Comparison of ENCODE assay signal across 10 cellular contexts in genomic region chr10:52755297-52756062, GRCh38. TPM values are rescaled to one million over a fixed set of nuclear protein-coding genes. Genes with fewer than 3 reads are reported as not detected.
A peak's percentile ranks its signal among the peaks of the same experiment; 100 is the strongest.
DNase-seq lines count a peak whose midpoint lies in the region; FAIRE-seq and TF ChIP-seq lines count a peak whose summit lies in the region.
"Had no signal": no experiment of that assay in that cellular context is flagged by ENCODE, and none has a peak within 500 bp of the region (broad histone marks: within the 10 kb centered on the region; RNA-seq: fewer than 3 reads in every experiment).

No MANE protein-coding gene starts in this region.

- no peak overlapping the region for H2BK20ac ChIP-seq in H9 (ENCODE audit: low read depth, low read length, poor library complexity, severe bottlenecking)

- no peak overlapping the region for H3K4me3 Mint-ChIP-seq in H9

- H3K56ac ChIP-seq in H9 (ENCODE audit: insufficient read length, low read depth, low read length): no peak overlapping the region

- no peaks in the 10 kb centered on the region for H3K9me3 ChIP-seq in H9 (ENCODE audit: control insufficient read depth, low read depth, low read length)

- no peak overlapping the region for H4K8ac ChIP-seq in H9 (replicated peaks; ENCODE audit: insufficient read length, low read depth, low read length)

- H3K36me3 ChIP-seq in bronchial epithelial cell (ENCODE audit: control insufficient read depth, insufficient read depth, low read length): no peaks in the 10 kb centered on the region

- no peaks in the 10 kb centered on the region for H3K79me1 ChIP-seq in H9 (ENCODE audit: insufficient read depth, low read depth, low read length, poor library complexity, severe bottlenecking)

- no peak overlapping the region for H3K9ac ChIP-seq in H9 (ENCODE audit: extremely low read depth, insufficient read length, low read length)

- no peak for FAIRE-seq in bronchial epithelial cell (lab: Jason Lieb, UNC)

- H3K4me2 ChIP-seq in H9 (ENCODE audit: insufficient read depth, insufficient read length, low read length): no peak overlapping the region

- H2BK12ac ChIP-seq in H9 (ENCODE audit: insufficient read length, low read depth, low read length): no peak overlapping the region

- no peak overlapping the region for H3K4me3 ChIP-seq in bronchial epithelial cell (ENCODE audit: low read depth, low read length)

- no peak overlapping the region for H2BK120ac ChIP-seq in H9 (ENCODE audit: low read depth, low read length, poor library complexity, severe bottlenecking)

- no peaks in the 10 kb centered on the region for H3K23me2 ChIP-seq in H9 (ENCODE audit: insufficient read length, low read depth, low read length, poor library complexity, severe bottlenecking)

- H2AFZ ChIP-seq in H9 (ENCODE audit: low read length): no peak overlapping the region

- H3K14ac ChIP-seq in H9 (ENCODE audit: insufficient read depth, low read length): no peak overlapping the region

- H3K36me3 Mint-ChIP-seq in H9 (ENCODE audit: insufficient read depth in 1 of 3, low read depth in 3 of 3): no peaks in the 10 kb centered on the region; a peak in 1 of 7 replicates

- no peak overlapping the region for H3K18ac ChIP-seq in H9 (ENCODE audit: insufficient read length, low read depth, low read length)

- H4K91ac ChIP-seq in H9 (ENCODE audit: insufficient read length, low read depth, low read length): no peak overlapping the region

- WGBS in H9 (ENCODE audit: extremely low coverage, insufficient read length, low lambda C conversion rate): no CpG with 5 or more reads among the region's 5 CpGs

- H4K5ac ChIP-seq in H9 (ENCODE audit: insufficient read length, low read depth, low read length): no peak overlapping the region

- H2BK15ac ChIP-seq in H9 (ENCODE audit: low read depth, low read length): no peak overlapping the region

- TF ChIP-seq CTCF in bronchial epithelial cell (IDR thresholded peaks at IDR 0.05; ENCODE audit: insufficient read depth, low read length, severe bottlenecking): no peak
- TF ChIP-seq CTCF in H9 (conservative IDR thresholded peaks at IDR 0.05): no peak

- peak overlapping the region in 1 of 3 experiments; percentile 36; a peak in 1 of 7 replicates for H3K27ac Mint-ChIP-seq in H9

- no peak overlapping the region for H3K27ac ChIP-seq in H9 (ENCODE audit: insufficient read length, low read depth, low read length)

- no peaks in the 10 kb centered on the region for H3K79me2 ChIP-seq in H9 (ENCODE audit: insufficient read depth, low read length)

- H4K20me1 ChIP-seq in H9 (ENCODE audit: control insufficient read depth, insufficient read depth, insufficient read length): no peaks in the 10 kb centered on the region

- H3K4ac ChIP-seq in H9 (ENCODE audit: low read depth, low read length): no peak overlapping the region

- no peak overlapping the region for H2BK5ac ChIP-seq in H9 (ENCODE audit: insufficient read length, low read length)

- no peaks in the 10 kb centered on the region for H3K27me3 ChIP-seq in bronchial epithelial cell (ENCODE audit: control insufficient read depth, insufficient read depth, low read length)
- H3K27me3 ChIP-seq in H9 (ENCODE audit: insufficient read depth, low read length): no peaks in the 10 kb centered on the region

- H3K27me3 Mint-ChIP-seq in H9 (ENCODE audit: low read depth): no peaks in the 10 kb centered on the region

- no peaks in the 10 kb centered on the region for H3K4me1 Mint-ChIP-seq in H9

- no peaks in the 10 kb centered on the region for H3K4me1 ChIP-seq in H9 (ENCODE audit: insufficient read depth, low read length)

- DNase-seq in EL: peak; percentile 14
- peak; percentile 94 to 98 for DNase-seq in Kasumi-1 (lab: John Stamatoyannopoulos, UW)
- DNase-seq in bronchial epithelial cell (ENCODE audit: low read depth): peak; percentile 81
- peak; percentile 25 for DNase-seq in midbrain (lab: John Stamatoyannopoulos, UW)
- DNase-seq in NCI-H2081 treated with DMSO at 0.1 percent for 48 hours (lab: John Stamatoyannopoulos, UW): no peak
- no peak for DNase-seq in H9
- no peak for DNase-seq in RPMI8226
- no peak for DNase-seq in NCI-H1930 (lab: John Stamatoyannopoulos, UW)
- DNase-seq: DMS79 treated with DMSO at 0.1 percent for 48 hours; NK-92 treated with Interleukin-12 subunit alpha and Interleukin-12 subunit beta, amount 100 ng/mL, for 24 hours had no signal

- no peak overlapping the region for H3T11ph ChIP-seq in H9 (ENCODE audit: low read length)

- H3K9me3 Mint-ChIP-seq in H9: no peaks in the 10 kb centered on the region

- no peak overlapping the region for H2AK5ac ChIP-seq in H9 (ENCODE audit: insufficient read length, low read length)

- no peak overlapping the region for H3K23ac ChIP-seq in H9 (ENCODE audit: insufficient read length, low read depth, low read length)

RNA-seq across cellular contexts. Expression of gene MBL2, which starts 17.1 kb away (rescaled TPM):
- total RNA-seq in bronchial epithelial cell (not detected in 2 replicates), H9 (2021) (not detected in 2 replicates)

Comparison
In these comparisons a context has a peak if more than half of its experiments do, and no peak if none do; other contexts are left out.
1. DNase-seq: peak in EL (single experiment), Kasumi-1 (2 of 2), bronchial epithelial cell (single experiment) and midbrain (single experiment); none in NCI-H2081 treated with DMSO at 0.1 percent for 48 hours (single experiment), H9 (single experiment), RPMI8226 (single experiment) and NCI-H1930 (0 of 2).